ENCODE assay signal across 8 cellular contexts in the genomic region with DNA sequence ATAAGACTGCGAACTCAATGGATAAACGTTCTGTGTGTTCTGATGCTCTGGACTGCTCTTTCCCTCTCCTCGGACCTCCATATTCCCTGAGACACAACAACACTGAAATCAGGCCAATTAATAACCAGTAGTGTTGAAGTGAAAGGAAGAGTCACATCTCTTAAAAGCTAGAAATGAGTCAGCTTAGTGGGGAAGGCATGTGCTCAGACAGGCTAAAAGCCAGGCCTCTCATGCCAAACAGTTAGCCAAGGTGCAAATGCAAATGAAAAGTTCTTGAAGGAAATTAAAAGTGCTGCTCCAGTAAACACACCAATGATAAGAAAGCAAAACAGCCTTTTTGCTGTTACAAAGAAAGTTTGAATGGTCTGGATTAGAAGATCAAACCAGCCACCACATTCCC. TPM values are rescaled to one million over a fixed set of nuclear protein-coding genes. Genes with fewer than 3 reads are reported as not detected.
A peak's percentile ranks its signal among the peaks of the same experiment; 100 is the strongest.
DNase-seq lines count a peak whose midpoint lies in the region; ATAC-seq and TF ChIP-seq lines count a peak whose summit lies in the region.

No MANE protein-coding gene starts in this region.

- H3K27me3 Mint-ChIP-seq in CD8-positive, alpha-beta T cell (ENCODE audit: low read depth): no peaks in the 10 kb centered on the region

- peak; percentile 69 for DNase-seq in GM12865 (ENCODE audit: low read depth)
- DNase-seq in MG63: peak; percentile 57
- no peak for DNase-seq in left lung
- no peak for DNase-seq in activated effector memory CD4-positive, alpha-beta T cell treated with anti-CD3 and anti-CD28 coated beads, Interleukin-2, amount 50 U/mL, for 16 hours
- DNase-seq in CD8-positive, alpha-beta T cell: no peak
- DNase-seq in tibial artery: no peak
- no peak for DNase-seq in stimulated activated CD4-positive, alpha-beta T cell treated with anti-CD3 and anti-CD28 coated beads, Interleukin-12 subunit alpha, Interleukin-12 subunit beta, amount 100 ng/mL, for 4 hours

- TF ChIP-seq CTCF in GM12865 (IDR thresholded peaks at IDR 0.05; ENCODE audit: insufficient read depth, low read depth, low read length, missing control alignments): no peak
- TF ChIP-seq CTCF in left lung (IDR thresholded peaks at IDR 0.05): no peak
- TF ChIP-seq CTCF in CD8-positive, alpha-beta T cell (IDR thresholded peaks at IDR 0.05): no peak
- TF ChIP-seq CTCF in tibial artery (IDR thresholded peaks at IDR 0.05): no peak

- no peaks in the 10 kb centered on the region for H3K9me3 Mint-ChIP-seq in CD8-positive, alpha-beta T cell

- CTCF ChIA-PET in CD8-positive, alpha-beta T cell (lab: Charles Lee): no interaction called here

- intact Hi-C loops in left lung (cut with DNase I): no loop called here
- intact Hi-C loops in CD8-positive, alpha-beta T cell (cut with DNase I, micrococcal nuclease): no loop called here
- intact Hi-C loops in tibial artery (cut with DNase I; ENCODE audit: low total_unique reads): no loop called here

- H3K9me3 ChIP-seq in MG63 (no peaks in the 10 kb centered on the region), left lung (no peaks in the 10 kb centered on the region), tibial artery (no peaks in the 10 kb centered on the region)
- H3K9me3 ChIP-seq in CD8-positive, alpha-beta T cell (ENCODE audit: low read length): no peaks in the 10 kb centered on the region

- H3K36me3 ChIP-seq in MG63: peaks cover 9% of the 10 kb centered on the region
- H3K36me3 ChIP-seq in left lung: no peaks in the 10 kb centered on the region
- no peaks in the 10 kb centered on the region for H3K36me3 ChIP-seq in CD8-positive, alpha-beta T cell (ENCODE audit: insufficient read depth, low read length)
- no peaks in the 10 kb centered on the region for H3K36me3 ChIP-seq in tibial artery

- ATAC-seq in GM21786 (IDR thresholded peaks at IDR 0.05; ENCODE audit: unreplicated experiment) (peak; percentile 100), left lung (peak; percentile 81)
- no peak for ATAC-seq in CD8-positive, alpha-beta T cell

- no peak overlapping the region for H3K27ac Mint-ChIP-seq in CD8-positive, alpha-beta T cell

- H3K4me1 ChIP-seq in left lung (peaks cover 6 to 32% of the 10 kb centered on the region in 2 donors), tibial artery (peaks cover under 1 to 73% (median 37%) of the 10 kb centered on the region in 4 donors)
- no peaks in the 10 kb centered on the region for H3K4me1 ChIP-seq in CD8-positive, alpha-beta T cell (ENCODE audit: insufficient read depth, low read length)

- H3K4me1 Mint-ChIP-seq in CD8-positive, alpha-beta T cell (ENCODE audit: low read depth): no peaks in the 10 kb centered on the region

- POLR2A ChIA-PET in CD8-positive, alpha-beta T cell (lab: Charles Lee): no interaction called here

- H3K27ac ChIP-seq in left lung: peak overlapping the region in 1 of 2 donors; percentile 5
- no peak overlapping the region for H3K27ac ChIP-seq in CD8-positive, alpha-beta T cell (ENCODE audit: low read depth, low read length)
- peak overlapping the region in 1 of 2 donors; percentile 22 for H3K27ac ChIP-seq in tibial artery

- H3K27me3 ChIP-seq in MG63 (no peaks in the 10 kb centered on the region), left lung (no peaks in the 10 kb centered on the region), tibial artery (no peaks in the 10 kb centered on the region)
- no peaks in the 10 kb centered on the region for H3K27me3 ChIP-seq in CD8-positive, alpha-beta T cell (ENCODE audit: insufficient read depth, low read length)

- no peak overlapping the region for H3K4me3 Mint-ChIP-seq in CD8-positive, alpha-beta T cell

- no peak overlapping the region for H3K4me3 ChIP-seq in GM12865 (ENCODE audit: low read depth, low read length)
- no peak overlapping the region for H3K4me3 ChIP-seq in MG63
- H3K4me3 ChIP-seq in left lung: no peak overlapping the region
- H3K4me3 ChIP-seq in CD8-positive, alpha-beta T cell (ENCODE audit: low read depth, low read length): no peak overlapping the region
- H3K4me3 ChIP-seq in tibial artery: no peak overlapping the region

- no peaks in the 10 kb centered on the region for H3K36me3 Mint-ChIP-seq in CD8-positive, alpha-beta T cell

RNA-seq across cellular contexts. Expression of a gene that starts 29.3 kb away (rescaled TPM):
- total RNA-seq in MG63 (2014; rRNA removed; shearing (Covaris generic); ENCODE audit: low replicate concordance): 27.6 and 43.1 TPM in 2 replicates
- 100 to 1,000 TPM; 126 to 151 TPM for total RNA-seq in left lung
- total RNA-seq in CD8-positive, alpha-beta T cell: under 1 TPM; 0.24 to 0.33 TPM

Comparison
In these comparisons a context has a peak if more than half of its experiments do, and no peak if none do; other contexts are left out.
1. DNase-seq: peak in GM12865 (single experiment) and MG63 (single experiment); none in left lung (0 of 2), activated effector memory CD4-positive, alpha-beta T cell treated with anti-CD3 and anti-CD28 coated beads, Interleukin-2, amount 50 U/mL, for 16 hours (single experiment), CD8-positive, alpha-beta T cell (0 of 7), tibial artery (0 of 2) and stimulated activated CD4-positive, alpha-beta T cell treated with anti-CD3 and anti-CD28 coated beads, Interleukin-12 subunit alpha, Interleukin-12 subunit beta, amount 100 ng/mL, for 4 hours (single experiment).
2. RNA of a gene that starts 29.3 kb away (total RNA-seq): 126 to 151 TPM in left lung and 27.6 to 43.1 TPM in MG63; 0.24 to 0.33 TPM in CD8-positive, alpha-beta T cell; every median in the first group is over 10 times any median in the second.